Comparison of ENCODE assay signal across 10 cellular contexts in the genomic region with DNA sequence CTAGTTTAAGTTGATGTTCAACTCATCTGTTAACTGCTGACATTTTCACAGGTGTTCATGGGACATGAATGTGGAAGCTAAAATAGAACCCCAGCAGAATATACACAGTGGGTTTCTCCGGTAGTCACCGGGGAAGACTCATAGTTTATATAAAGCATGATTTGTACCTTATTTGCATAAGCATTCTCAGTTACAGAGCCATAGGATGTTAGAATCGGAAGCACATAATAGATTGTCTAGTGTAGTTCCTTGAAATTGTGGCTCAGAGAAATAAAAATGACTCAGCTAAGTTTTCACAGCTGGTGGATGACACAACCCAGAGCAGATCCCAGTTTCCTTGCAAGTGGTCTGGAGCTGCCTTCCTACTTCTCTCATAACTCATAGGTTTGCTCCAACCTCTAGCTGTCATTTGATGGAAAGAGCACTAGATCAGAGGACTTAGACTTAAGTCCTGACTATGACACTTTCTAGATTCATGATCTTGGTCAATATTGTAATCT.
DNase-seq lines count a peak whose midpoint lies in the region; ATAC-seq and TF ChIP-seq lines count a peak whose summit lies in the region.
"Had no signal": no experiment of that assay in that cellular context is flagged by ENCODE, and none has a peak within 500 bp of the region (broad histone marks: within the 10 kb centered on the region; RNA-seq: fewer than 3 reads in every experiment).

No MANE protein-coding gene starts in this region.

- H3K9ac ChIP-seq in neural progenitor cell, result no peak overlapping the region
- H3K9ac ChIP-seq: KMS-11 had no signal

- peak; percentile 34 for DNase-seq in GM04503 (ENCODE audit: low read depth)
- DNase-seq in epithelial cell of esophagus (ENCODE audit: low read depth), result peak; percentile 90
- peak; percentile 20 to 54 for DNase-seq in uterus
- no peak for DNase-seq in neural progenitor cell (ENCODE audit: low spot score)
- no peak for DNase-seq in mucosa of gallbladder (ENCODE audit: low spot score)
- no peak for DNase-seq in stimulated activated CD4-positive, alpha-beta T cell treated with anti-CD3 and anti-CD28 coated beads, Interleukin-2, amount 100 ng/mL, for 48 hours

- H3K4me3 ChIP-seq in epithelial cell of esophagus (ENCODE audit: low read length), result no peak overlapping the region
- H3K4me3 ChIP-seq in uterus, result no peak overlapping the region
- H3K4me3 ChIP-seq in neural progenitor cell, result no peak overlapping the region

- H2AFZ ChIP-seq in neural progenitor cell (replicated peaks), result no peak overlapping the region

- no peaks in the 10 kb centered on the region for H3K4me1 Mint-ChIP-seq in neural progenitor cell

- ATAC-seq in GM21390 (IDR thresholded peaks at IDR 0.05; ENCODE audit: unreplicated experiment), result peak; percentile 98
- ATAC-seq in HG03571 (IDR thresholded peaks at IDR 0.05; ENCODE audit: unreplicated experiment), result peak; percentile 88

- TF ChIP-seq POLR2A in uterus (IDR thresholded peaks at IDR 0.05), result no peak

- H3K4me1 ChIP-seq in uterus (no peaks in the 10 kb centered on the region), neural progenitor cell (peaks cover 7% of the 10 kb centered on the region)

- H3K36me3 ChIP-seq in uterus, result no peaks in the 10 kb centered on the region
- H3K36me3 ChIP-seq in neural progenitor cell, result no peaks in the 10 kb centered on the region

- H3K27me3 ChIP-seq in uterus (no peaks in the 10 kb centered on the region), neural progenitor cell (no peaks in the 10 kb centered on the region)

- no peaks in the 10 kb centered on the region for H3K36me3 Mint-ChIP-seq in neural progenitor cell

- H3K4me2 ChIP-seq in neural progenitor cell, result no peak overlapping the region
- H3K4me2 ChIP-seq: KMS-11 had no signal

- no peak overlapping the region for H3K4me3 Mint-ChIP-seq in neural progenitor cell
- H3K4me3 Mint-ChIP-seq: stimulated activated naive CD8-positive, alpha-beta T cell treated with anti-CD3 and anti-CD28 coated beads, Interleukin-15, Interleukin-2, amounts not matched to agents 100 ng/mL and 50 ng/mL, for 24 hours had no signal

- no peaks in the 10 kb centered on the region for H4K20me1 ChIP-seq in neural progenitor cell (ENCODE audit: low read depth)

- H3K9me3 ChIP-seq in uterus (no peaks in the 10 kb centered on the region), neural progenitor cell (ENCODE audit: low read depth) (no peaks in the 10 kb centered on the region)

- H3K27ac ChIP-seq in uterus (peak overlapping the region in 1 of 2 donors; percentile 10), neural progenitor cell (no peak overlapping the region)
- H3K27ac ChIP-seq: KMS-11 had no signal

- intact Hi-C loops in uterus (cut with DNase I; ENCODE audit: low total_unique reads), result no loop called here

- H3K27ac Mint-ChIP-seq in neural progenitor cell, result no peak overlapping the region
- H3K27ac Mint-ChIP-seq: stimulated activated naive CD8-positive, alpha-beta T cell treated with anti-CD3 and anti-CD28 coated beads, Interleukin-15, Interleukin-2, amounts not matched to agents 100 ng/mL and 50 ng/mL, for 24 hours had no signal

- H3F3A ChIP-seq in neural progenitor cell (ENCODE audit: low read depth), result no peaks in the 10 kb centered on the region

- no peak for TF ChIP-seq CTCF in epithelial cell of esophagus (IDR thresholded peaks at IDR 0.05; ENCODE audit: insufficient read depth, low read depth, low read length, missing control alignments)
- no peak for TF ChIP-seq CTCF in uterus (IDR thresholded peaks at IDR 0.05)
- TF ChIP-seq CTCF in neural progenitor cell (IDR thresholded peaks at IDR 0.05), result no peak

- no peaks in the 10 kb centered on the region for H3K9me3 Mint-ChIP-seq in neural progenitor cell
- H3K9me3 Mint-ChIP-seq: stimulated activated naive CD8-positive, alpha-beta T cell treated with anti-CD3 and anti-CD28 coated beads, Interleukin-15, Interleukin-2, amounts not matched to agents 100 ng/mL and 50 ng/mL, for 24 hours had no signal

- no peaks in the 10 kb centered on the region for H3K79me2 ChIP-seq in neural progenitor cell (ENCODE audit: low read depth)

- H3K27me3 Mint-ChIP-seq in neural progenitor cell (ENCODE audit: insufficient read depth, low read depth), result peaks cover 2% of the 10 kb centered on the region
- H3K27me3 Mint-ChIP-seq: stimulated activated naive CD8-positive, alpha-beta T cell treated with anti-CD3 and anti-CD28 coated beads, Interleukin-15, Interleukin-2, amounts not matched to agents 100 ng/mL and 50 ng/mL, for 24 hours had no signal

Comparison
In these comparisons a context has a peak if more than half of its experiments do, and no peak if none do; other contexts are left out.
1. DNase-seq: peak in GM04503 (single experiment), epithelial cell of esophagus (single experiment) and uterus (2 of 2); none in neural progenitor cell (single experiment), mucosa of gallbladder (single experiment) and stimulated activated CD4-positive, alpha-beta T cell treated with anti-CD3 and anti-CD28 coated beads, Interleukin-2, amount 100 ng/mL, for 48 hours (0 of 2).